ENCODE assay signal across 12 cellular contexts in genomic region chr19:19261350-19262189, GRCh38. TPM values are rescaled to one million over a fixed set of nuclear protein-coding genes. Genes with fewer than 3 reads are reported as not detected.
DNase-seq lines count a peak whose midpoint lies in the region; ATAC-seq, FAIRE-seq and TF ChIP-seq lines count a peak whose summit lies in the region.
"Had no signal": no experiment of that assay in that cellular context is flagged by ENCODE, and none has a peak within 500 bp of the region (broad histone marks: within the 10 kb centered on the region; RNA-seq: fewer than 3 reads in every experiment).

No MANE protein-coding gene starts in this region.

- no peaks in the 10 kb centered on the region for H3K36me3 ChIP-seq in endodermal cell (ENCODE audit: control insufficient read depth, insufficient read depth, low read length)
- no peaks in the 10 kb centered on the region for H3K36me3 ChIP-seq in gastroesophageal sphincter
- H3K36me3 ChIP-seq: left lung had no signal

- H3K4me3 Mint-ChIP-seq in endodermal cell = peak overlapping the region; percentile 52
- H3K4me3 Mint-ChIP-seq: activated CD4-positive, alpha-beta T cell treated with anti-CD3 and anti-CD28 coated beads for 36 hours had no signal

- H3K9ac ChIP-seq in endodermal cell (ENCODE audit: extremely low read depth, low read length, poor library complexity, severe bottlenecking) = peak overlapping the region; percentile 6

- POLR2A ChIA-PET in HEK293T (lab: Yijun Ruan, JAX) = no interaction called here

- H3K9me3 Mint-ChIP-seq in endodermal cell = peaks cover 8% of the 10 kb centered on the region

- ATAC-seq in HG02623 (IDR thresholded peaks at IDR 0.05; ENCODE audit: unreplicated experiment) (no peak), foreskin keratinocyte (no peak), gastroesophageal sphincter (no peak)
- ATAC-seq: activated CD4-positive, alpha-beta T cell treated with anti-CD3 and anti-CD28 coated beads for 36 hours; left lung had no signal

- TF ChIP-seq CTCF in endodermal cell (conservative IDR thresholded peaks at IDR 0.05) (no peak), foreskin keratinocyte (conservative IDR thresholded peaks at IDR 0.05) (no peak), gastroesophageal sphincter (IDR thresholded peaks at IDR 0.05) (no peak)

- H3K27ac ChIP-seq in endodermal cell (ENCODE audit: low read depth, low read length) = no peak overlapping the region
- H3K27ac ChIP-seq in foreskin keratinocyte = no peak overlapping the region
- H3K27ac ChIP-seq in gastroesophageal sphincter = no peak overlapping the region
- H3K27ac ChIP-seq: left lung had no signal

- TF ChIP-seq POLR2A in GM12891 (IDR thresholded peaks at IDR 0.05; ENCODE audit: low read depth, low read length) (no peak), gastroesophageal sphincter (IDR thresholded peaks at IDR 0.05) (no peak)

- H3K9me3 ChIP-seq in endodermal cell (ENCODE audit: control insufficient read depth, low read length) (no peaks in the 10 kb centered on the region), gastroesophageal sphincter (peaks cover 0 to 4% (median 0%) of the 10 kb centered on the region in 3 donors)

- H3K4me1 Mint-ChIP-seq in endodermal cell = peaks cover 7% of the 10 kb centered on the region

- H3K4me1 ChIP-seq in endodermal cell (ENCODE audit: control insufficient read depth, insufficient read depth, low read length) (no peaks in the 10 kb centered on the region), foreskin keratinocyte (no peaks in the 10 kb centered on the region), gastroesophageal sphincter (peaks cover 0 to 14% (median 5%) of the 10 kb centered on the region in 3 donors)

- H3K27ac Mint-ChIP-seq in endodermal cell = no peak overlapping the region
- H3K27ac Mint-ChIP-seq: activated CD4-positive, alpha-beta T cell treated with anti-CD3 and anti-CD28 coated beads for 36 hours had no signal

- H3K27me3 ChIP-seq in endodermal cell (ENCODE audit: control insufficient read depth, insufficient read depth, low read length, poor library complexity, severe bottlenecking) (peaks cover 34% of the 10 kb centered on the region), foreskin keratinocyte (peaks cover 71% of the 10 kb centered on the region), gastroesophageal sphincter (peaks cover 82% of the 10 kb centered on the region)

- TF ChIP-seq EP300 in gastroesophageal sphincter (IDR thresholded peaks at IDR 0.05) = no peak

- H3K27me3 Mint-ChIP-seq in endodermal cell (ENCODE audit: insufficient read depth) = peaks cover 64% of the 10 kb centered on the region

- H3K4me3 ChIP-seq in endodermal cell (ENCODE audit: low read length) (peak overlapping the region; percentile 70), gastroesophageal sphincter (peak overlapping the region in 1 of 2 donors; percentile 33)
- H3K4me3 ChIP-seq: left lung had no signal

- FAIRE-seq in GM12891 (lab: Jason Lieb, UNC) = no peak
- FAIRE-seq: GM12892 had no signal

- peak; percentile 41 for DNase-seq in GM12891 (ENCODE audit: insufficient read length, low spot score)
- peak; percentile 55 for DNase-seq in NOMO-1 treated with DMSO at 0.1 percent for 48 hours (lab: John Stamatoyannopoulos, UW; ENCODE audit: unreplicated experiment)
- DNase-seq in endodermal cell = peak; percentile 90
- DNase-seq in retina = peak; percentile 62
- DNase-seq in foreskin keratinocyte = no peak
- DNase-seq in HEK293T (ENCODE audit: extremely low spot score) = no peak
- DNase-seq: activated CD4-positive, alpha-beta T cell treated with anti-CD3 and anti-CD28 coated beads for 36 hours; NCI-H1048 had no signal

- CTCF ChIA-PET in HEK293T (lab: Yijun Ruan, JAX) = no interaction called here

- WGBS in endodermal cell (ENCODE audit: insufficient coverage in 1 of 2, insufficient read length in 1 of 2), 2 experiments = 5 to 9% methylated on average over 32 to 47 of the region's 52 CpGs
- WGBS in gastroesophageal sphincter (ENCODE audit: low coverage in 1 of 2), 2 donors = 0 to 3% methylated on average over 8 to 11 of the region's 52 CpGs

- peaks cover 3% of the 10 kb centered on the region for H3K36me3 Mint-ChIP-seq in endodermal cell (ENCODE audit: low read depth)

TF ChIP-seq in GM12891, 5 proteins besides CTCF, POLR2A, EP300 and RAD21:
- TF ChIP-seq SPI1 (IDR thresholded peaks at IDR 0.05; ENCODE audit: low read depth, low read length) (peak; percentile 84), PAX5 (IDR thresholded peaks at IDR 0.05; ENCODE audit: insufficient read depth, low read length, severe bottlenecking) (no peak), POLR2AphosphoS5 (IDR thresholded peaks at IDR 0.05; ENCODE audit: low read depth, low read length) (no peak), POU2F2 (IDR thresholded peaks at IDR 0.05; ENCODE audit: low read depth, low read length) (no peak)
TF ChIP-seq in GM12891: peak in this region for 1.

TF ChIP-seq in HEK293T, 16 proteins besides CTCF, POLR2A, EP300 and RAD21:
- TF ChIP-seq HDGF (IDR thresholded peaks at IDR 0.05; ENCODE audit: borderline replicate concordance) (no peak), BHLHE40 (IDR thresholded peaks at IDR 0.05; ENCODE audit: borderline replicate concordance) (no peak), ZNF384 (IDR thresholded peaks at IDR 0.05) (no peak), FOXM1 (IDR thresholded peaks at IDR 0.05; ENCODE audit: borderline replicate concordance) (no peak), SUZ12 (IDR thresholded peaks at IDR 0.05) (no peak), PKNOX1 (IDR thresholded peaks at IDR 0.05) (no peak), LEF1 (IDR thresholded peaks at IDR 0.05; ENCODE audit: borderline replicate concordance) (no peak), NFRKB (IDR thresholded peaks at IDR 0.05) (no peak), FOXA1 (IDR thresholded peaks at IDR 0.05) (no peak)

RNA-seq across cellular contexts. Expression of gene TM6SF2, which starts 11.5 kb away (rescaled TPM):
- not detected for polyA plus RNA-seq in GM12891 (2012; ENCODE audit: low read depth, missing spikeins)
- total RNA-seq in endodermal cell (10 to 100 TPM in 1 of 2 donors, 1 to 10 TPM in 1; 8.2 to 13.1 TPM), foreskin keratinocyte (not detected in 2 replicates), gastroesophageal sphincter (not detected)
- polyA plus RNA-seq in endodermal cell (2013, experiment 1 of 2) = 6.8 TPM
- polyA plus RNA-seq in endodermal cell (2013, experiment 2 of 2) = 5.3 TPM
- polyA plus RNA-seq in foreskin keratinocyte = 0.07 TPM in 1 of 2 replicates, not detected in the other
- total RNA-seq: activated CD4-positive, alpha-beta T cell treated with anti-CD3 and anti-CD28 coated beads for 36 hours had no signal

RNA-seq across cellular contexts. Expression of gene NCAN, which starts 49.8 kb away (rescaled TPM):
- 0.33 TPM for polyA plus RNA-seq in GM12891 (2012; ENCODE audit: low read depth, missing spikeins)
- total RNA-seq in endodermal cell = 1 to 10 TPM in 1 of 2 donors, under 1 TPM in 1; 0.77 to 4.2 TPM
- polyA plus RNA-seq in endodermal cell (2013, experiment 1 of 2) = 12.7 TPM
- 11.5 TPM for polyA plus RNA-seq in endodermal cell (2013, experiment 2 of 2)
- not detected in 2 replicates for total RNA-seq in foreskin keratinocyte
- polyA plus RNA-seq in foreskin keratinocyte = not detected in 2 replicates
- under 1 TPM in 2 of 4 donors, not detected in 2; 0.19 to 0.31 TPM for total RNA-seq in gastroesophageal sphincter
- total RNA-seq: activated CD4-positive, alpha-beta T cell treated with anti-CD3 and anti-CD28 coated beads for 36 hours; left lung had no signal

RNA-seq across cellular contexts. Expression of gene NR2C2AP, which starts 58.4 kb away (rescaled TPM):
- 13.3 TPM for polyA plus RNA-seq in GM12891 (2012; ENCODE audit: low read depth, missing spikeins)
- 10 to 100 TPM; 14.7 to 17.2 TPM for total RNA-seq in endodermal cell
- polyA plus RNA-seq in endodermal cell (2013, experiment 1 of 2) = 9.3 TPM
- polyA plus RNA-seq in endodermal cell (2013, experiment 2 of 2) = 9.3 TPM
- 27.1 and 30.2 TPM in 2 replicates for total RNA-seq in foreskin keratinocyte
- polyA plus RNA-seq in foreskin keratinocyte = 40.5 and 45.7 TPM in 2 replicates
- total RNA-seq in gastroesophageal sphincter = 10 to 100 TPM; 14.0 to 21.4 (median 16.8) TPM

RNA-seq across cellular contexts. Expression of gene SUGP1, which starts 58.7 kb away (rescaled TPM):
- polyA plus RNA-seq in GM12891 (2012; ENCODE audit: low read depth, missing spikeins) = 36.4 TPM
- total RNA-seq in endodermal cell (10 to 100 TPM; 72.2 to 75.5 TPM), foreskin keratinocyte (37.4 and 37.8 TPM in 2 replicates), gastroesophageal sphincter (10 to 100 TPM; 28.4 to 37.6 (median 32.3) TPM)
- polyA plus RNA-seq in endodermal cell (2013, experiment 1 of 2) = 62.9 TPM
- 57.0 TPM for polyA plus RNA-seq in endodermal cell (2013, experiment 2 of 2)
- polyA plus RNA-seq in foreskin keratinocyte = 28.9 and 32.4 TPM in 2 replicates

RNA-seq across cellular contexts. Expression of gene MAU2, which starts 59.1 kb away (rescaled TPM):
- 17.0 TPM for polyA plus RNA-seq in GM12891 (2012; ENCODE audit: low read depth, missing spikeins)
- total RNA-seq in endodermal cell (10 to 100 TPM; 64.1 to 64.3 TPM), foreskin keratinocyte (15.3 TPM in 2 replicates), gastroesophageal sphincter (10 to 100 TPM; 17.9 to 46.5 (median 39.0) TPM)
- 44.2 TPM for polyA plus RNA-seq in endodermal cell (2013, experiment 1 of 2)
- 32.0 TPM for polyA plus RNA-seq in endodermal cell (2013, experiment 2 of 2)
- polyA plus RNA-seq in foreskin keratinocyte = 6.9 and 7.3 TPM in 2 replicates

Comparison
In these comparisons a context has a peak if more than half of its experiments do, and no peak if none do; other contexts are left out.
1. DNase-seq: peak in GM12891 (single experiment), NOMO-1 treated with DMSO at 0.1 percent for 48 hours (single experiment), endodermal cell (single experiment) and retina (single experiment); none in foreskin keratinocyte (0 of 2) and HEK293T (single experiment).